In the genomic region with DNA sequence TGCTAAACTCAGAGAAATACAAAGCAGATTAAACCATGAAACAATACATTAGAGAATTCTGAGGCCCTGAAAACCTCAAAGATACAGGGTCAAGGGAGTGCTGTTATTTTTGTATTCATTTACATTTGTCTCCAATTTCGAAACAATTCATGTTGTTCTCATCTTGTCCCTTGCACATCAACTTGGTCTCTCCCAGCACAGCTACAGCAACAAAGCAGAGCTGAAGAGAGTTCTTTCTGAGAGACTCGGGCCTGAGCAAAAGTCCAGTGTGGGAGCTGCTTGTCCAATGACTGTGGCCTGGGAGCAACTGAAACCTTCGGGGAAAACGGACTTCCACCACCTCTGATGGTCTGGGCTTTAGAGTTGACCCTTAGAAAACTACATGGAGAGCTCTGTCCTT, we compare ENCODE assay signal across 21 cellular contexts.
"Had no signal": no experiment of that assay in that cellular context is flagged by ENCODE, and none has a peak within 500 bp of the region (broad histone marks: within the 10 kb centered on the region; RNA-seq: fewer than 3 reads in every experiment).

No MANE protein-coding gene starts in this region.

- DNase-seq: activated B cell treated with CpG ODN at 0.5 μM for 24 hours; activated CD4-positive, alpha-beta T cell treated with anti-CD3 and anti-CD28 coated beads for 36 hours; activated CD4-positive, alpha-beta T cell treated with anti-CD3 and anti-CD28 coated beads, Interleukin-2, amount 50 U/mL, for 4 hours; activated CD8-positive, alpha-beta memory T cell treated with anti-CD3 and anti-CD28 coated beads, Interleukin-2, amount 50 U/mL, for 48 hours; activated naive CD4-positive, alpha-beta T cell; activated T-cell treated with anti-CD3 and anti-CD28 coated beads, Interleukin-2, amount 50 U/mL, for 4 hours; central memory CD4-positive, alpha-beta T cell; effector memory CD4-positive, alpha-beta T cell; glutamatergic neuron; kidney glomerular epithelial cell; left ventricle myocardium inferior; sigmoid colon; spleen; stimulated activated CD4-positive, alpha-beta T cell treated with anti-CD3 and anti-CD28 coated beads, Interleukin-4, amount 100 ng/mL, for 1 hour; stimulated activated naive CD4-positive, alpha-beta T cell treated with Interleukin-2 at 50 U/mL for 16 hours had no signal

- H3K36me3 Mint-ChIP-seq: activated naive CD8-positive, alpha-beta T cell; type B pancreatic cell had no signal

- H3K4me1 ChIP-seq: left ventricle myocardium inferior, sigmoid colon, spleen, vagina had no signal

- H3K9me3 ChIP-seq: left ventricle myocardium inferior, sigmoid colon, spleen, thoracic aorta, vagina had no signal

- H3K27ac Mint-ChIP-seq: activated B cell treated with CpG ODN at 0.5 μM for 24 hours; activated CD4-positive, alpha-beta T cell treated with anti-CD3 and anti-CD28 coated beads for 36 hours; activated naive CD8-positive, alpha-beta T cell; activated T-helper 2 cell treated with anti-CD3 and anti-CD28 coated beads, Interferon-gamma antibody, Interleukin-2, Interleukin-4, amounts not matched to agents 10 μg/mL and 5 μg/mL and 100 μg/mL, durations not matched to agents 14 hours and 24 hours and 36 hours; type B pancreatic cell had no signal

- H3K4me2 ChIP-seq: hepatocyte had no signal

- H3K27me3 ChIP-seq: hepatocyte, sigmoid colon, vagina had no signal

- H3K9me3 Mint-ChIP-seq: activated B cell treated with CpG ODN at 0.5 μM for 24 hours; activated T-cell treated with anti-CD3 and anti-CD28 coated beads, Interleukin-2, amount 50 U/mL, for 4 hours; activated T-helper 2 cell treated with anti-CD3 and anti-CD28 coated beads, Interferon-gamma antibody, Interleukin-2, Interleukin-4, amounts not matched to agents 10 μg/mL and 5 μg/mL and 100 μg/mL, durations not matched to agents 14 hours and 24 hours and 36 hours; type B pancreatic cell had no signal

- H2AFZ ChIP-seq: hepatocyte had no signal

- H3K79me2 ChIP-seq: hepatocyte had no signal

- H3K4me3 Mint-ChIP-seq: activated B cell treated with CpG ODN at 0.5 μM for 24 hours; activated CD4-positive, alpha-beta T cell treated with anti-CD3 and anti-CD28 coated beads for 36 hours; activated naive CD8-positive, alpha-beta T cell; activated T-cell treated with anti-CD3 and anti-CD28 coated beads, Interleukin-2, amount 50 U/mL, for 4 hours; type B pancreatic cell had no signal

- H3K36me3 ChIP-seq: left ventricle myocardium inferior, sigmoid colon, spleen, thoracic aorta, vagina had no signal

- H3K4me3 ChIP-seq: hepatocyte, left ventricle myocardium inferior, sigmoid colon, spleen, thoracic aorta, vagina had no signal

- ATAC-seq: activated CD4-positive, alpha-beta T cell treated with anti-CD3 and anti-CD28 coated beads for 36 hours; activated T-cell treated with anti-CD3 and anti-CD28 coated beads, Interleukin-2, amount 50 U/mL, for 4 hours had no signal

- H3K27ac ChIP-seq: hepatocyte, left ventricle myocardium inferior, sigmoid colon, spleen, thoracic aorta, vagina had no signal

- H3K4me1 Mint-ChIP-seq: activated B cell treated with CpG ODN at 0.5 μM for 24 hours; activated CD4-positive, alpha-beta T cell treated with anti-CD3 and anti-CD28 coated beads for 36 hours had no signal
